17 cellular contexts compared by ENCODE assay signal in genomic region chr5:87322381-87322780, GRCh38. TPM values are rescaled to one million over a fixed set of nuclear protein-coding genes. Genes with fewer than 3 reads are reported as not detected.
A peak's percentile ranks its signal among the peaks of the same experiment; 100 is the strongest.
DNase-seq lines count a peak whose midpoint lies in the region; ATAC-seq, FAIRE-seq and TF ChIP-seq lines count a peak whose summit lies in the region.
"Had no signal": no experiment of that assay in that cellular context is flagged by ENCODE, and none has a peak within 500 bp of the region (broad histone marks: within the 10 kb centered on the region; RNA-seq: fewer than 3 reads in every experiment).

No MANE protein-coding gene starts in this region.

- no peak overlapping the region for H3K4ac ChIP-seq in IMR-90 (ENCODE audit: low read depth, low read length)
- H3K4ac ChIP-seq in H1 (replicated peaks; ENCODE audit: insufficient read length, low read depth, low read length): no peak overlapping the region

- no peak for TF ChIP-seq RAD21 in IMR-90 (IDR thresholded peaks at IDR 0.05; ENCODE audit: low read length)
- TF ChIP-seq RAD21 in H1 (IDR thresholded peaks at IDR 0.05 in 1 of 2, conservative IDR thresholded peaks at IDR 0.05 in 1 of 2; ENCODE audit: low read depth in 2 of 2, low read length in 2 of 2): no peak

- peaks cover 35 to 68% of the 10 kb centered on the region in 2 experiments for H3K79me1 ChIP-seq in IMR-90 (ENCODE audit: low read depth in 1 of 2, low read length in 2 of 2)
- H3K79me1 ChIP-seq in H1 (ENCODE audit: low read depth, low read length): peaks cover 2% of the 10 kb centered on the region; the same call in 1 of the 2 replicates

- dilution Hi-C loops in IMR-90 (cut with HindIII; ENCODE audit: low sequenced_read_pairs, unreplicated experiment): no loop called here

- intact Hi-C loops in MCF 10A (cut with micrococcal nuclease): no loop called here
- intact Hi-C loops in breast epithelium (cut with DNase I; ENCODE audit: low total_unique reads): no loop called here
- intact Hi-C loops in IMR-90 (cut with micrococcal nuclease): no loop called here

- H3K4me1 Mint-ChIP-seq in MCF 10A (ENCODE audit: insufficient read depth, unreplicated experiment): peaks cover 7% of the 10 kb centered on the region

- no peak for TF ChIP-seq EP300 in H1 (IDR thresholded peaks at IDR 0.05; ENCODE audit: borderline replicate concordance in 1 of 2, low read depth in 2 of 2, low read length in 2 of 2)
- TF ChIP-seq EP300 in suprapubic skin (IDR thresholded peaks at IDR 0.05): no peak

- 100% methylated on average over 1 of the region's 3 CpGs; no CpG with 5 or more reads in 1 of the 2 experiments for WGBS in IMR-90 (ENCODE audit: extremely low coverage in 2 of 2, insufficient read length in 1 of 2), 2 experiments
- 92% methylated on average over 3 of the region's 3 CpGs; no CpG with 5 or more reads in 1 of the 2 experiments for WGBS in H1 (ENCODE audit: extremely low coverage in 1 of 2, insufficient coverage in 1 of 2, insufficient read length in 1 of 2, insufficient replicate concordance in 2 of 2, low coverage in 1 of 2, low lambda C conversion rate in 2 of 2, missing lambda C conversion rate in 1 of 2), 2 experiments
- 93% methylated on average over 3 of the region's 3 CpGs for WGBS in suprapubic skin

- H2BK12ac ChIP-seq in H1 (ENCODE audit: low read depth, low read length): no peak overlapping the region

- H3K23ac ChIP-seq in IMR-90 (ENCODE audit: low read depth, low read length) (0 out of 2 replicates have a peak overlapping the region, but pooled peaks have one; percentile 25), H1 (ENCODE audit: insufficient read length) (no peak overlapping the region)

- FAIRE-seq in H1 (lab: Jason Lieb, UNC) (no peak), RCC 7860 (lab: Jason Lieb, UNC) (no peak)
- FAIRE-seq: D721Med had no signal

- no peaks in the 10 kb centered on the region for H3K9me3 Mint-ChIP-seq in MCF 10A (ENCODE audit: unreplicated experiment)

- no peak overlapping the region for H4K8ac ChIP-seq in IMR-90 (ENCODE audit: low read depth in 2 of 2, low read length in 2 of 2)
- H4K8ac ChIP-seq in H1 (ENCODE audit: extremely low read depth, insufficient read depth, low read length): no peak overlapping the region

- CTCF ChIA-PET in MCF 10A (lab: Yijun Ruan, JAX): interaction anchor here (0.8 kb wide), 1 partner anchor 78 kb away, joined by 3 read pairs; no protein-coding TSS in a partner anchor
- CTCF ChIA-PET in IMR-90 (lab: Yijun Ruan, JAX): no interaction called here
- CTCF ChIA-PET in H1 (lab: Charles Lee; ENCODE audit: partially characterized antibody): interaction anchor here (0.9 to 1.3 kb wide), 3 partner anchors 9 to 67 kb away, joined by 3 to 6 read pairs (median 4); no protein-coding TSS in a partner anchor

- peaks cover 0 to 87% of the 10 kb centered on the region in 2 experiments; a peak in 3 of 4 replicates for H3K79me2 ChIP-seq in H1 (ENCODE audit: control insufficient read depth in 1 of 2, insufficient read depth in 2 of 2, low read length in 2 of 2)

- no peak overlapping the region for H2AK9ac ChIP-seq in IMR-90 (replicated peaks; ENCODE audit: low read depth, low read length, poor library complexity)

- TF ChIP-seq POLR2A in breast epithelium (IDR thresholded peaks at IDR 0.05) (no peak), IMR-90 (IDR thresholded peaks at IDR 0.05; ENCODE audit: low read depth, low read length) (no peak), H1 (IDR thresholded peaks at IDR 0.05; ENCODE audit: control extremely low read depth in 1 of 2, low read depth in 2 of 2, low read length in 2 of 2) (no peak), suprapubic skin (IDR thresholded peaks at IDR 0.05) (no peak)

- H3K4me3 ChIP-seq in breast epithelium (no peak overlapping the region), IMR-90 (ENCODE audit: insufficient read depth, low read depth, low read length) (no peak overlapping the region), H1 (ENCODE audit: extremely low read depth in 1 of 4, insufficient read depth in 2 of 4, low read depth in 3 of 4, low read length in 4 of 4) (no peak overlapping the region), neutrophil (ENCODE audit: low read depth in 1 of 2, low read length in 1 of 2) (no peak overlapping the region), suprapubic skin (no peak overlapping the region)
- H3K4me3 ChIP-seq: BLaER1, GM23248 had no signal

- H2BK5ac ChIP-seq in IMR-90 (ENCODE audit: low read depth, low read length, poor library complexity, severe bottlenecking): no peak overlapping the region
- no peak overlapping the region for H2BK5ac ChIP-seq in H1 (ENCODE audit: low read depth, low read length)

- H3K27ac ChIP-seq in breast epithelium (no peak overlapping the region), IMR-90 (ENCODE audit: insufficient read depth, low read length) (no peak overlapping the region), H1 (ENCODE audit: low read depth, low read length) (no peak overlapping the region), neutrophil (peak overlapping the region; percentile 1), suprapubic skin (no peak overlapping the region)
- H3K27ac ChIP-seq: BLaER1, GM23248 had no signal

- no peak overlapping the region for H3K56ac ChIP-seq in IMR-90 (ENCODE audit: extremely low read depth, insufficient read depth, low read length)
- H3K56ac ChIP-seq in H1 (replicated peaks; ENCODE audit: insufficient read length, low read depth, low read length): no peak overlapping the region

- H3K18ac ChIP-seq in IMR-90 (ENCODE audit: low read depth, low read length): no peak overlapping the region
- no peak overlapping the region for H3K18ac ChIP-seq in H1 (ENCODE audit: extremely low read depth, low read length)

- H2BK20ac ChIP-seq in IMR-90 (ENCODE audit: low read depth, low read length) (no peak overlapping the region), H1 (ENCODE audit: low read length) (no peak overlapping the region)

- no peaks in the 10 kb centered on the region for H3K27me3 ChIP-seq in breast epithelium
- no peaks in the 10 kb centered on the region for H3K27me3 ChIP-seq in IMR-90 (ENCODE audit: control insufficient read depth, insufficient read depth, low read length)
- no peaks in the 10 kb centered on the region for H3K27me3 ChIP-seq in H1 (replicated peaks in 1 of 4; ENCODE audit: control insufficient read depth in 3 of 4, extremely low read depth in 1 of 4, insufficient read depth in 3 of 4, low read length in 3 of 4)
- H3K27me3 ChIP-seq in neutrophil: no peaks in the 10 kb centered on the region
- no peaks in the 10 kb centered on the region for H3K27me3 ChIP-seq in suprapubic skin
- H3K27me3 ChIP-seq: BLaER1 had no signal

- H2AFZ ChIP-seq in IMR-90 (replicated peaks; ENCODE audit: low read length, poor library complexity) (no peak overlapping the region), H1 (ENCODE audit: low read length) (no peak overlapping the region)
- H2AFZ ChIP-seq: GM23248 had no signal

- no peak for DNase-seq in MCF 10A (ENCODE audit: unreplicated experiment)
- no peak for DNase-seq in breast epithelium (ENCODE audit: low spot score in 2 of 2)
- DNase-seq in IMR-90: no peak
- no peak for DNase-seq in H1 (ENCODE audit: low read depth in 1 of 2, low spot score in 2 of 2)
- DNase-seq in RCC 7860 (ENCODE audit: low spot score): no peak
- DNase-seq in suprapubic skin (ENCODE audit: low spot score in 2 of 2): no peak
- no peak for DNase-seq in activated CD8-positive, alpha-beta memory T cell treated with anti-CD3 and anti-CD28 coated beads for 24 hours
- DNase-seq: 8988T, AML-193, DMS153, DMS79 treated with DMSO at 0.1 percent for 48 hours, GF-D8, GM23248, H9 had no signal

- H3K14ac ChIP-seq in IMR-90 (replicated peaks; ENCODE audit: low read depth, low read length): no peak overlapping the region
- no peak overlapping the region for H3K14ac ChIP-seq in H1 (ENCODE audit: insufficient read length)

- H3K4me1 ChIP-seq in breast epithelium: no peaks in the 10 kb centered on the region
- H3K4me1 ChIP-seq in IMR-90 (ENCODE audit: control insufficient read depth, insufficient read depth, low read length): peaks cover 4% of the 10 kb centered on the region; the same call in 1 of the 2 replicates
- no peaks in the 10 kb centered on the region; a peak in 1 of 7 replicates for H3K4me1 ChIP-seq in H1 (replicated peaks in 1 of 4; ENCODE audit: control insufficient read depth in 3 of 4, insufficient read depth in 4 of 4, low read length in 3 of 4)
- no peaks in the 10 kb centered on the region for H3K4me1 ChIP-seq in neutrophil (ENCODE audit: control insufficient read depth in 1 of 2, insufficient read depth in 1 of 2, low read depth in 1 of 2, low read length in 1 of 2)
- H3K4me1 ChIP-seq in suprapubic skin: no peaks in the 10 kb centered on the region
- H3K4me1 ChIP-seq: BLaER1 had no signal

- no peak overlapping the region for H4K5ac ChIP-seq in IMR-90 (ENCODE audit: low read depth, low read length)
- no peak overlapping the region for H4K5ac ChIP-seq in H1 (ENCODE audit: insufficient read length, low read depth, low read length)

- H3K36me3 ChIP-seq in breast epithelium (no peaks in the 10 kb centered on the region), IMR-90 (ENCODE audit: control insufficient read depth, insufficient read depth, low read length) (no peaks in the 10 kb centered on the region), H1 (ENCODE audit: control insufficient read depth in 2 of 4, insufficient read depth in 4 of 4, low read length in 3 of 4) (peaks cover 0 to 10% (median 1%) of the 10 kb centered on the region in 4 experiments; a peak in 2 of 8 replicates), neutrophil (no peaks in the 10 kb centered on the region), suprapubic skin (no peaks in the 10 kb centered on the region)

- no peaks in the 10 kb centered on the region for H3K23me2 ChIP-seq in H1 (ENCODE audit: low read depth, low read length)

- H4K91ac ChIP-seq in IMR-90 (ENCODE audit: insufficient read depth, low read depth, low read length) (no peak overlapping the region), H1 (replicated peaks; ENCODE audit: insufficient read length, low read length) (no peak overlapping the region)

- no peak for ATAC-seq in IMR-90 (ENCODE audit: low read depth)

- H2BK120ac ChIP-seq in IMR-90 (ENCODE audit: low read depth, low read length) (no peak overlapping the region), H1 (replicated peaks; ENCODE audit: low read depth, low read length) (no peak overlapping the region)

- peaks cover 6% of the 10 kb centered on the region; the same call in 1 of the 2 replicates for H3K9me1 ChIP-seq in IMR-90 (ENCODE audit: insufficient read depth, low read length)

- H3K4me2 ChIP-seq in IMR-90 (ENCODE audit: low read depth, low read length) (no peak overlapping the region), H1 (ENCODE audit: insufficient read depth in 1 of 2, low read depth in 2 of 2, low read length in 2 of 2) (no peak overlapping the region)
- H3K4me2 ChIP-seq: BLaER1 had no signal

- POLR2A ChIA-PET in MCF 10A (lab: Yijun Ruan, JAX): no interaction called here
- POLR2A ChIA-PET in IMR-90 (lab: Charles Lee; ENCODE audit: unreplicated experiment): no interaction called here
- POLR2A ChIA-PET in H1 (lab: Charles Lee; ENCODE audit: partially characterized antibody): interaction anchor here (1.2 kb wide), 1 partner anchor 10 kb away, joined by 3 read pairs; no protein-coding TSS in a partner anchor

- no peak overlapping the region for H2AK5ac ChIP-seq in IMR-90 (ENCODE audit: low read depth, low read length)
- no peak overlapping the region for H2AK5ac ChIP-seq in H1 (ENCODE audit: low read depth, low read length)

- H3K27ac Mint-ChIP-seq in MCF 10A (ENCODE audit: low read depth, unreplicated experiment): peak overlapping the region; percentile 17

- no TSS peak for BruUV-seq in MCF 10A (replicated peaks; lab: Mats Ljungman, UMichigan)
- no TSS peak for BruUV-seq in IMR-90 (replicated peaks; lab: Mats Ljungman, UMichigan)

- no peaks in the 10 kb centered on the region for H3K27me3 Mint-ChIP-seq in MCF 10A (ENCODE audit: insufficient read depth, unreplicated experiment)

- H2BK15ac ChIP-seq in IMR-90 (ENCODE audit: low read depth, low read length) (no peak overlapping the region), H1 (ENCODE audit: low read length) (no peak overlapping the region)

- in situ Hi-C loops in IMR-90 (cut with MboI; ENCODE audit: low sequenced_read_pairs): no loop called here

- H4K20me1 ChIP-seq in IMR-90 (ENCODE audit: insufficient read depth, low read length) (peaks cover 17% of the 10 kb centered on the region; the same call in 1 of the 2 replicates), H1 (replicated peaks in 1 of 2; ENCODE audit: control insufficient read depth in 1 of 2, insufficient read depth in 2 of 2, low read length in 2 of 2) (no peaks in the 10 kb centered on the region)

- H3K9ac ChIP-seq in IMR-90 (ENCODE audit: low read depth, low read length) (no peak overlapping the region), H1 (replicated peaks in 1 of 4; ENCODE audit: extremely low read depth in 1 of 4, low read depth in 3 of 4, low read length in 3 of 4) (no peak overlapping the region)
- H3K9ac ChIP-seq: BLaER1, GM23248 had no signal

- H3K9me3 ChIP-seq in breast epithelium: no peaks in the 10 kb centered on the region
- peaks cover 2% of the 10 kb centered on the region; the same call in 1 of the 2 replicates for H3K9me3 ChIP-seq in IMR-90 (ENCODE audit: control insufficient read depth, insufficient read depth, low read length)
- H3K9me3 ChIP-seq in H1 (ENCODE audit: insufficient read depth in 2 of 2, low read depth in 1 of 2, low read length in 1 of 2): peaks cover 8 to 12% of the 10 kb centered on the region in 2 experiments
- H3K9me3 ChIP-seq in neutrophil: no peaks in the 10 kb centered on the region
- H3K9me3 ChIP-seq in suprapubic skin: no peaks in the 10 kb centered on the region

- peaks cover 6% of the 10 kb centered on the region for H3K36me3 Mint-ChIP-seq in MCF 10A (ENCODE audit: insufficient read depth, unreplicated experiment)

- TF ChIP-seq CTCF in MCF 10A (IDR thresholded peaks at IDR 0.05; ENCODE audit: unreplicated experiment): no peak
- no peak for TF ChIP-seq CTCF in breast epithelium (IDR thresholded peaks at IDR 0.05)
- no peak for TF ChIP-seq CTCF in IMR-90 (conservative IDR thresholded peaks at IDR 0.05; ENCODE audit: low read depth, low read length)
- TF ChIP-seq CTCF in H1 (IDR thresholded peaks at IDR 0.05; ENCODE audit: control extremely low read depth in 1 of 3, insufficient read depth in 1 of 3, low read depth in 1 of 3, low read length in 3 of 3): no peak
- TF ChIP-seq CTCF in neutrophil (IDR thresholded peaks at IDR 0.05): no peak
- no peak for TF ChIP-seq CTCF in suprapubic skin (IDR thresholded peaks at IDR 0.05)

- no peak overlapping the region for H3K4me3 Mint-ChIP-seq in MCF 10A (ENCODE audit: unreplicated experiment)
- H3K4me3 Mint-ChIP-seq: H9 had no signal

RNA-seq across cellular contexts. Expression of gene RASA1, which starts 54.7 kb away (rescaled TPM):
- total RNA-seq in MCF 10A (2022): 53.8 and 68.6 TPM in 2 replicates
- total RNA-seq in breast epithelium: 10 to 100 TPM; 31.8 to 54.2 (median 41.1) TPM
- total RNA-seq in IMR-90 (2012; rRNA removed): 45.7 and 55.8 TPM in 2 replicates
- polyA plus RNA-seq in IMR-90 (2012; rRNA removed): 31.4 and 37.6 TPM in 2 replicates
- 8.9 and 11.4 TPM in 2 replicates for polyA plus RNA-seq in IMR-90 (2012; cell fraction: cytosol; rRNA removed)
- 12.7 and 78.0 TPM in 2 replicates for polyA plus RNA-seq in IMR-90 (2012; cell fraction: nucleus; rRNA removed; ENCODE audit: low replicate concordance)
- total RNA-seq in H1 (2021; fragmentation: NEBNext Ultra II Directional; extraction: Animal tissue kit (Norgen Biotek cat#: 25700)): 33.7 and 33.8 TPM in 2 replicates
- 11.2 and 15.9 TPM in 2 replicates for polyA plus RNA-seq in H1 (2011; rRNA removed)
- 21.3 TPM for polyA plus RNA-seq in H1 (2011; cell fraction: cytosol; rRNA removed)
- polyA plus RNA-seq in H1 (2011; cell fraction: nucleus; rRNA removed): 15.2 TPM
- polyA plus RNA-seq in H1 (2012, experiment 1 of 2): 15.4 to 25.0 TPM (median 19.3 TPM) in 4 replicates
- polyA plus RNA-seq in H1 (2012, experiment 2 of 2): 1.5 TPM
- 18.7 TPM for polyA plus RNA-seq in H1 (2013, experiment 1 of 2)
- 18.2 TPM for polyA plus RNA-seq in H1 (2013, experiment 2 of 2)
- polyA minus RNA-seq in H1 (2011; rRNA and poly(A)+ RNA removed): 23.8 and 32.5 TPM in 2 replicates
- 16.3 TPM for polyA minus RNA-seq in H1 (2011; cell fraction: cytosol; rRNA and poly(A)+ RNA removed)
- polyA minus RNA-seq in H1 (2011; cell fraction: nucleus; rRNA and poly(A)+ RNA removed): 36.5 TPM
- 10 to 100 TPM; 18.8 to 35.3 (median 26.6) TPM for total RNA-seq in suprapubic skin
